9 cellular contexts compared by ENCODE assay signal in genomic region chr4:109432203-109432602, GRCh38. TPM values are rescaled to one million over a fixed set of nuclear protein-coding genes. Genes with fewer than 3 reads are reported as not detected.
DNase-seq lines count a peak whose midpoint lies in the region; ATAC-seq and TF ChIP-seq lines count a peak whose summit lies in the region.
"Had no signal": no experiment of that assay in that cellular context is flagged by ENCODE, and none has a peak within 500 bp of the region (broad histone marks: within the 10 kb centered on the region; RNA-seq: fewer than 3 reads in every experiment).

No MANE protein-coding gene starts in this region.

- peak overlapping the region; percentile 88 for H3K4me3 Mint-ChIP-seq in activated T-helper 17 cell treated with anti-CD3 and anti-CD28 coated beads, Interleukin-2, amount 50 U/mL, for 72 hours
- peak overlapping the region; percentile 27 for H3K4me3 Mint-ChIP-seq in memory B cell

- no peak for TF ChIP-seq CTCF in left ventricle myocardium inferior (IDR thresholded peaks at IDR 0.05; ENCODE audit: borderline replicate concordance)
- TF ChIP-seq CTCF in uterus (IDR thresholded peaks at IDR 0.05): no peak
- no peak for TF ChIP-seq CTCF in GM10248 (IDR thresholded peaks at IDR 0.05; ENCODE audit: control extremely low read depth, extremely low read depth, low read depth, missing control alignments)

- H3K36me3 ChIP-seq in left ventricle myocardium inferior: no peaks in the 10 kb centered on the region
- no peaks in the 10 kb centered on the region for H3K36me3 ChIP-seq in uterus

- no peaks in the 10 kb centered on the region for H3K9me3 ChIP-seq in left ventricle myocardium inferior (replicated peaks)
- no peaks in the 10 kb centered on the region for H3K9me3 ChIP-seq in uterus

- TF ChIP-seq POLR2A in uterus (IDR thresholded peaks at IDR 0.05): no peak

- POLR2A ChIA-PET in GM10248 (lab: Yijun Ruan, JAX): no interaction called here

- H3K9me3 Mint-ChIP-seq in activated T-helper 17 cell treated with anti-CD3 and anti-CD28 coated beads, Interleukin-2, amount 50 U/mL, for 72 hours: no peaks in the 10 kb centered on the region
- no peaks in the 10 kb centered on the region for H3K9me3 Mint-ChIP-seq in memory B cell

- no peaks in the 10 kb centered on the region for H3K27me3 ChIP-seq in left ventricle myocardium inferior (ENCODE audit: low read depth)
- H3K27me3 ChIP-seq in uterus: no peaks in the 10 kb centered on the region

- H3K4me1 ChIP-seq in left ventricle myocardium inferior (peaks cover 49% of the 10 kb centered on the region), uterus (peaks cover 0 to 12% of the 10 kb centered on the region in 2 donors)

- no peaks in the 10 kb centered on the region for H3K27me3 Mint-ChIP-seq in activated T-helper 17 cell treated with anti-CD3 and anti-CD28 coated beads, Interleukin-2, amount 50 U/mL, for 72 hours
- H3K27me3 Mint-ChIP-seq in memory B cell: no peaks in the 10 kb centered on the region

- H3K27ac ChIP-seq in left ventricle myocardium inferior (replicated peaks): peak overlapping the region; percentile 96
- H3K27ac ChIP-seq in uterus: peak overlapping the region; percentile 90 to 97

- DNase-seq in left ventricle myocardium inferior (no peak), Right ventricle myocardium inferior (ENCODE audit: missing footprints) (no peak), memory B cell (ENCODE audit: low spot score in 2 of 2) (no peak), uterus (no peak), foreskin melanocyte (no peak), GM10248 (ENCODE audit: extremely low spot score) (no peak)
- DNase-seq: stimulated activated CD4-positive, alpha-beta T cell treated with anti-CD3 and anti-CD28 coated beads, Interleukin-4, amount 100 ng/mL, for 24 hours had no signal

- intact Hi-C loops in left ventricle myocardium inferior (cut with micrococcal nuclease) (no loop called here), Right ventricle myocardium inferior (cut with DNase I) (loop anchor here (2.0 to 5.0 kb wide), 4 partner anchors 60 to 385 kb away; partner anchors contain the start of genes CASP6, GAR1 and MCUB), uterus (cut with DNase I; ENCODE audit: low total_unique reads) (loop anchor here (10.0 kb wide), 1 partner anchor 273 kb away; the partner anchor contains the start of gene CASP6)

- peaks cover 16% of the 10 kb centered on the region for H3K36me3 Mint-ChIP-seq in activated T-helper 17 cell treated with anti-CD3 and anti-CD28 coated beads, Interleukin-2, amount 50 U/mL, for 72 hours (ENCODE audit: low read depth)
- peaks cover 3% of the 10 kb centered on the region for H3K36me3 Mint-ChIP-seq in memory B cell

- CTCF ChIA-PET in GM10248 (lab: Yijun Ruan, JAX): interaction anchor here (0.9 to 4.1 kb wide), 16 partner anchors 8 to 1084 kb away, joined by 3 to 39 read pairs (median 8); partner anchors contain the start of genes CASP6 and RRH

- H3K27ac Mint-ChIP-seq in activated T-helper 17 cell treated with anti-CD3 and anti-CD28 coated beads, Interleukin-2, amount 50 U/mL, for 72 hours: peak overlapping the region; percentile 92
- peak overlapping the region; percentile 87 for H3K27ac Mint-ChIP-seq in memory B cell

- ATAC-seq in Right ventricle myocardium inferior (no peak), memory B cell (ENCODE audit: low read depth) (no peak), GM19023 (IDR thresholded peaks at IDR 0.05; ENCODE audit: unreplicated experiment) (no peak)
- no peak for ATAC-seq in activated T-helper 17 cell treated with anti-CD3 and anti-CD28 coated beads, Interleukin-2, amount 50 U/mL, for 72 hours (replicated peaks)

- H3K4me1 Mint-ChIP-seq in activated T-helper 17 cell treated with anti-CD3 and anti-CD28 coated beads, Interleukin-2, amount 50 U/mL, for 72 hours: peaks cover 34% of the 10 kb centered on the region
- peaks cover 25% of the 10 kb centered on the region for H3K4me1 Mint-ChIP-seq in memory B cell

- H3K4me3 ChIP-seq in left ventricle myocardium inferior (no peak overlapping the region), uterus (peak overlapping the region in 1 of 2 donors; percentile 86)

RNA-seq across cellular contexts. Expression of gene SEC24B, which starts 1.4 kb away (rescaled TPM):
- total RNA-seq in left ventricle myocardium inferior (26.4 TPM), Right ventricle myocardium inferior (26.1 TPM), uterus (10 to 100 TPM; 20.7 to 54.1 (median 30.1) TPM)
- total RNA-seq in activated T-helper 17 cell treated with anti-CD3 and anti-CD28 coated beads, Interleukin-2, amount 50 U/mL, for 72 hours: 10 to 100 TPM; 25.2 to 28.1 TPM
